ENCODE assay signal across 9 cellular contexts in genomic region chr13:48334534-48335127, GRCh38. TPM values are rescaled to one million over a fixed set of nuclear protein-coding genes. Genes with fewer than 3 reads are reported as not detected.
DNase-seq lines count a peak whose midpoint lies in the region; ATAC-seq and TF ChIP-seq lines count a peak whose summit lies in the region.
"Had no signal": no experiment of that assay in that cellular context is flagged by ENCODE, and none has a peak within 500 bp of the region (broad histone marks: within the 10 kb centered on the region; RNA-seq: fewer than 3 reads in every experiment).

No MANE protein-coding gene starts in this region.

- no peaks in the 10 kb centered on the region for H3K27me3 ChIP-seq in heart left ventricle
- no peaks in the 10 kb centered on the region for H3K27me3 ChIP-seq in stomach
- no peaks in the 10 kb centered on the region for H3K27me3 ChIP-seq in WERI-Rb-1 (ENCODE audit: insufficient read depth, low read depth, severe bottlenecking)
- H3K27me3 ChIP-seq: SJSA1 had no signal

- H3K36me3 ChIP-seq in heart left ventricle, result peaks cover 0 to 10% (median 3%) of the 10 kb centered on the region in 9 donors
- peaks cover 0 to 11% (median 9%) of the 10 kb centered on the region in 4 donors for H3K36me3 ChIP-seq in stomach
- H3K36me3 ChIP-seq in WERI-Rb-1, result no peaks in the 10 kb centered on the region

- H3K27ac Mint-ChIP-seq in activated B cell treated with CpG ODN at 0.5 μM for 24 hours, result no peak overlapping the region

- no peaks in the 10 kb centered on the region for H3K27me3 Mint-ChIP-seq in activated B cell treated with CpG ODN at 0.5 μM for 24 hours

- 61 to 70% (median 66%) methylated on average over 4 of the region's 4 CpGs for WGBS in heart left ventricle, 4 donors
- 57 to 62% (median 59%) methylated on average over 4 of the region's 4 CpGs for WGBS in stomach, 5 donors

- DNase-seq in DMS153 treated with DMSO at 0.1 percent for 48 hours (lab: John Stamatoyannopoulos, UW; ENCODE audit: unreplicated experiment) (peak; percentile 5), KBM-7 (peak; percentile 64), activated B cell treated with CpG ODN at 0.5 μM for 24 hours (no peak), heart left ventricle (no peak), stomach (no peak), WERI-Rb-1 (no peak)

- TF ChIP-seq EP300 in stomach (IDR thresholded peaks at IDR 0.05), result no peak

- H3K4me3 Mint-ChIP-seq in activated B cell treated with CpG ODN at 0.5 μM for 24 hours, result no peak overlapping the region

- POLR2A ChIA-PET in activated B cell treated with CpG ODN at 0.5 μM for 24 hours (lab: Charles Lee), result interaction anchor here (2.2 to 2.5 kb wide), 2 partner anchors 31 to 245 kb away, joined by 11 to 28 read pairs; partner anchors contain the start of gene RB1

- H3K4me3 ChIP-seq in heart left ventricle (no peak overlapping the region), stomach (no peak overlapping the region), WERI-Rb-1 (ENCODE audit: low read depth, low read length) (no peak overlapping the region)
- H3K4me3 ChIP-seq: SJSA1 had no signal

- in situ Hi-C loops in KBM-7 (cut with MboI; ENCODE audit: low pct_unique_long_range_greater_than_20kb, low sequenced_read_pairs), result no loop called here

- TF ChIP-seq CTCF in activated B cell treated with CpG ODN at 0.5 μM for 24 hours (IDR thresholded peaks at IDR 0.05) (peak; percentile 42), heart left ventricle (IDR thresholded peaks at IDR 0.05) (peak; percentile 53 to 78 (median 72)), stomach (IDR thresholded peaks at IDR 0.05) (peak in 4 of 7 experiments; percentile 12 to 59 (median 48)), WERI-Rb-1 (IDR thresholded peaks at IDR 0.05; ENCODE audit: low read depth, low read length) (no peak)

- ATAC-seq in activated B cell treated with CpG ODN at 0.5 μM for 24 hours (ENCODE audit: low read depth) (peak; percentile 37), heart left ventricle (peak in 2 of 4 donors; percentile 53 to 69), GM18520 (IDR thresholded peaks at IDR 0.05; ENCODE audit: unreplicated experiment) (no peak), HG02981 (IDR thresholded peaks at IDR 0.05; ENCODE audit: unreplicated experiment) (no peak)

- intact Hi-C loops in activated B cell treated with CpG ODN at 0.5 μM for 24 hours (cut with micrococcal nuclease), result loop anchor here (1.0 to 10.0 kb wide), 6 partner anchors 30 to 435 kb away; no protein-coding TSS in a partner anchor
- intact Hi-C loops in heart left ventricle (cut with DNase I), result loop anchor here (1.0 to 10.0 kb wide), 10 partner anchors 244 to 440 kb away; no protein-coding TSS in a partner anchor
- intact Hi-C loops in stomach (cut with DNase I; ENCODE audit: low total_unique reads), result no loop called here

- H3K4me1 Mint-ChIP-seq in activated B cell treated with CpG ODN at 0.5 μM for 24 hours, result peaks cover 17% of the 10 kb centered on the region

- no peak for TF ChIP-seq POLR2A in heart left ventricle (IDR thresholded peaks at IDR 0.05)
- no peak for TF ChIP-seq POLR2A in stomach (IDR thresholded peaks at IDR 0.05)

- H3K9me3 ChIP-seq in heart left ventricle (peaks cover 0 to 23% (median 7%) of the 10 kb centered on the region in 12 donors), stomach (peaks cover 0 to 10% (median 8%) of the 10 kb centered on the region in 4 donors), WERI-Rb-1 (ENCODE audit: severe bottlenecking) (no peaks in the 10 kb centered on the region)
- H3K9me3 ChIP-seq: SJSA1 had no signal

- CTCF ChIA-PET in activated B cell treated with CpG ODN at 0.5 μM for 24 hours (lab: Charles Lee), result interaction anchor here (0.7 to 5.5 kb wide), 17 partner anchors 17 to 436 kb away, joined by 3 to 92 read pairs (median 4); no protein-coding TSS in a partner anchor

- peaks cover 0 to 15% (median 6%) of the 10 kb centered on the region in 12 donors for H3K4me1 ChIP-seq in heart left ventricle
- H3K4me1 ChIP-seq in stomach, result peaks cover 0 to 6% (median 0%) of the 10 kb centered on the region in 4 donors
- H3K4me1 ChIP-seq: SJSA1 had no signal

- H3K27ac ChIP-seq in heart left ventricle, result no peak overlapping the region
- no peak overlapping the region for H3K27ac ChIP-seq in stomach
- H3K27ac ChIP-seq in WERI-Rb-1, result no peak overlapping the region
- H3K27ac ChIP-seq: SJSA1 had no signal

- H3K36me3 Mint-ChIP-seq in activated B cell treated with CpG ODN at 0.5 μM for 24 hours (ENCODE audit: low read depth), result peaks cover 39% of the 10 kb centered on the region

- H3K9me3 Mint-ChIP-seq in activated B cell treated with CpG ODN at 0.5 μM for 24 hours, result no peaks in the 10 kb centered on the region

RNA-seq across cellular contexts. Expression of gene RB1, which starts 31.1 kb away (rescaled TPM):
- total RNA-seq in activated B cell treated with CpG ODN at 0.5 μM for 24 hours (61.1 and 70.5 TPM in 2 replicates), heart left ventricle (10 to 100 TPM; 22.4 to 52.1 (median 28.4) TPM), stomach (10 to 100 TPM in 4 of 5 donors, 1 to 10 TPM in 1; 9.3 to 53.6 (median 42.5) TPM)
- polyA plus RNA-seq in heart left ventricle (10 to 100 TPM in 1 of 2 donors, 1 to 10 TPM in 1; 8.5 to 21.4 TPM), stomach (10 to 100 TPM; 11.6 to 21.8 (median 19.4) TPM)

Comparison
In these comparisons a context has a peak if more than half of its experiments do, and no peak if none do; other contexts are left out.
1. DNase-seq: peak in DMS153 treated with DMSO at 0.1 percent for 48 hours (single experiment) and KBM-7 (single experiment); none in activated B cell treated with CpG ODN at 0.5 μM for 24 hours (single experiment), heart left ventricle (0 of 5), stomach (single experiment) and WERI-Rb-1 (single experiment).